Comparison of ENCODE assay signal across 1 cellular context in the genomic region with DNA sequence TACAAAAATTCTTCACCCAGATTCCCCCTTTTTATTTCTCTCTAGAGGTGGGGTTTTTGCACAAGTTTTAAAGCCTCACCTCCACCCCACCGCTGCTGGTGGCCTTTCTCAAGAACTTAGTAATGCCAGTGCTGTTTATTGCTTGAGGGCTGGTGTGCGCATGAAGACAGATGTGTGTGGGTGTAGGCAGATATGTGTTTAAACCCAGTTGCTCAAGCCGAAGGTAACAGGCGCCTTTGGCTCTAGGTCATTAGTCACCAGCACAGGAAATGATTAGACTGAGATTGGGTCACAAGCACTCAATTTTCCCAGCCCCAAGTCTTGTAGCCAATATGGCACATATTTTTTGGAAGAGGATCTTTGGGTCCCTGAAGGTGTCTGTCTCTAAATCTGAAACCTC.
A peak's percentile ranks its signal among the peaks of the same experiment; 100 is the strongest.
TF ChIP-seq lines count a peak whose summit lies in the region.

No MANE protein-coding gene starts in this region.

TF ChIP-seq in HCT116, 20 proteins besides CTCF, POLR2A, EP300 and RAD21:
- TF ChIP-seq CEBPB (IDR thresholded peaks at IDR 0.05; ENCODE audit: low read depth) (0 out of 2 replicates have a peak, but pooled peaks have one; percentile 35), ELF1 (IDR thresholded peaks at IDR 0.05; ENCODE audit: borderline replicate concordance, low read depth) (no peak), EGR1 (IDR thresholded peaks at IDR 0.05; ENCODE audit: low read depth) (peak; percentile 48; the same call in 1 of the 2 replicates), EZH2phosphoT487 (IDR thresholded peaks at IDR 0.05; ENCODE audit: borderline replicate concordance) (no peak), POLR2AphosphoS5 (IDR thresholded peaks at IDR 0.05; ENCODE audit: low read depth, low read length) (no peak), ZNF274 (IDR thresholded peaks at IDR 0.05; ENCODE audit: low read depth, low read length) (no peak), SP1 (IDR thresholded peaks at IDR 0.05; ENCODE audit: low read depth) (no peak), ZFX (IDR thresholded peaks at IDR 0.05) (no peak), SIN3A (IDR thresholded peaks at IDR 0.05; ENCODE audit: low read depth) (no peak), EZH2 (IDR thresholded peaks at IDR 0.05) (no peak), YY1 (IDR thresholded peaks at IDR 0.05; ENCODE audit: extremely low read depth, insufficient replicate concordance, low read depth, low read length) (no peak), FOSL1 (IDR thresholded peaks at IDR 0.05; ENCODE audit: low read depth) (no peak)
- TF ChIP-seq, protein P1, sequence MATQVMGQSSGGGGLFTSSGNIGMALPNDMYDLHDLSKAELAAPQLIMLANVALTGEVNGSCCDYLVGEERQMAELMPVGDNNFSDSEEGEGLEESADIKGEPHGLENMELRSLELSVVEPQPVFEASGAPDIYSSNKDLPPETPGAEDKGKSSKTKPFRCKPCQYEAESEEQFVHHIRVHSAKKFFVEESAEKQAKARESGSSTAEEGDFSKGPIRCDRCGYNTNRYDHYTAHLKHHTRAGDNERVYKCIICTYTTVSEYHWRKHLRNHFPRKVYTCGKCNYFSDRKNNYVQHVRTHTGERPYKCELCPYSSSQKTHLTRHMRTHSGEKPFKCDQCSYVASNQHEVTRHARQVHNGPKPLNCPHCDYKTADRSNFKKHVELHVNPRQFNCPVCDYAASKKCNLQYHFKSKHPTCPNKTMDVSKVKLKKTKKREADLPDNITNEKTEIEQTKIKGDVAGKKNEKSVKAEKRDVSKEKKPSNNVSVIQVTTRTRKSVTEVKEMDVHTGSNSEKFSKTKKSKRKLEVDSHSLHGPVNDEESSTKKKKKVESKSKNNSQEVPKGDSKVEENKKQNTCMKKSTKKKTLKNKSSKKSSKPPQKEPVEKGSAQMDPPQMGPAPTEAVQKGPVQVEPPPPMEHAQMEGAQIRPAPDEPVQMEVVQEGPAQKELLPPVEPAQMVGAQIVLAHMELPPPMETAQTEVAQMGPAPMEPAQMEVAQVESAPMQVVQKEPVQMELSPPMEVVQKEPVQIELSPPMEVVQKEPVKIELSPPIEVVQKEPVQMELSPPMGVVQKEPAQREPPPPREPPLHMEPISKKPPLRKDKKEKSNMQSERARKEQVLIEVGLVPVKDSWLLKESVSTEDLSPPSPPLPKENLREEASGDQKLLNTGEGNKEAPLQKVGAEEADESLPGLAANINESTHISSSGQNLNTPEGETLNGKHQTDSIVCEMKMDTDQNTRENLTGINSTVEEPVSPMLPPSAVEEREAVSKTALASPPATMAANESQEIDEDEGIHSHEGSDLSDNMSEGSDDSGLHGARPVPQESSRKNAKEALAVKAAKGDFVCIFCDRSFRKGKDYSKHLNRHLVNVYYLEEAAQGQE (IDR thresholded peaks at IDR 0.05; ENCODE audit: low read depth): no peak
- TF ChIP-seq, protein P2, sequence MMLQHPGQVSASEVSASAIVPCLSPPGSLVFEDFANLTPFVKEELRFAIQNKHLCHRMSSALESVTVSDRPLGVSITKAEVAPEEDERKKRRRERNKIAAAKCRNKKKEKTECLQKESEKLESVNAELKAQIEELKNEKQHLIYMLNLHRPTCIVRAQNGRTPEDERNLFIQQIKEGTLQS (IDR thresholded peaks at IDR 0.05): no peak
- TF ChIP-seq, protein P3, sequence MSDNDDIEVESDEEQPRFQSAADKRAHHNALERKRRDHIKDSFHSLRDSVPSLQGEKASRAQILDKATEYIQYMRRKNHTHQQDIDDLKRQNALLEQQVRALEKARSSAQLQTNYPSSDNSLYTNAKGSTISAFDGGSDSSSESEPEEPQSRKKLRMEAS (IDR thresholded peaks at IDR 0.05): no peak
- TF ChIP-seq, protein P4, sequence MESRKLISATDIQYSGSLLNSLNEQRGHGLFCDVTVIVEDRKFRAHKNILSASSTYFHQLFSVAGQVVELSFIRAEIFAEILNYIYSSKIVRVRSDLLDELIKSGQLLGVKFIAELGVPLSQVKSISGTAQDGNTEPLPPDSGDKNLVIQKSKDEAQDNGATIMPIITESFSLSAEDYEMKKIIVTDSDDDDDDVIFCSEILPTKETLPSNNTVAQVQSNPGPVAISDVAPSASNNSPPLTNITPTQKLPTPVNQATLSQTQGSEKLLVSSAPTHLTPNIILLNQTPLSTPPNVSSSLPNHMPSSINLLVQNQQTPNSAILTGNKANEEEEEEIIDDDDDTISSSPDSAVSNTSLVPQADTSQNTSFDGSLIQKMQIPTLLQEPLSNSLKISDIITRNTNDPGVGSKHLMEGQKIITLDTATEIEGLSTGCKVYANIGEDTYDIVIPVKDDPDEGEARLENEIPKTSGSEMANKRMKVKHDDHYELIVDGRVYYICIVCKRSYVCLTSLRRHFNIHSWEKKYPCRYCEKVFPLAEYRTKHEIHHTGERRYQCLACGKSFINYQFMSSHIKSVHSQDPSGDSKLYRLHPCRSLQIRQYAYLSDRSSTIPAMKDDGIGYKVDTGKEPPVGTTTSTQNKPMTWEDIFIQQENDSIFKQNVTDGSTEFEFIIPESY (IDR thresholded peaks at IDR 0.05; ENCODE audit: extremely low read depth, insufficient replicate concordance, low read length): no peak
